Comparison of ENCODE assay signal across 32 cellular contexts in genomic region chr15:99348412-99348811, GRCh38.
"Had no signal": no experiment of that assay in that cellular context is flagged by ENCODE, and none has a peak within 500 bp of the region (broad histone marks: within the 10 kb centered on the region; RNA-seq: fewer than 3 reads in every experiment).

No MANE protein-coding gene starts in this region.

- H3K27ac Mint-ChIP-seq: activated CD4-positive, alpha-beta memory T cell treated with anti-CD3 and anti-CD28 coated beads for 36 hours; activated naive CD4-positive, alpha-beta T cell treated with anti-CD3 and anti-CD28 coated beads, Interleukin-2, amount 10 ng/mL, durations not matched to agents 7 days and 5 days; activated naive CD8-positive, alpha-beta T cell; activated naive CD8-positive, alpha-beta T cell treated with anti-CD3 and anti-CD28 coated beads, Interleukin-2, amount 50 U/mL, for 24 hours; activated T-helper 1 cell treated with anti-CD3 and anti-CD28 coated beads, Interleukin-12 subunit alpha, Interleukin-12 subunit beta, Interleukin-2, Interleukin-4 antibody, amounts not matched to agents 30 ng/mL and 10 ng/mL and 1 ng/mL, durations not matched to agents 14 hours and 24 hours and 36 hours; brain; T-helper 1 cell treated with Interleukin-12 subunit alpha and Interleukin-12 subunit beta and Interleukin-4 antibody, amounts not matched to agents 30 μg/mL and 1 μg/mL, for 36 hours; T-helper 2 cell treated with Interferon-gamma antibody and Interleukin-4, amounts not matched to agents 5 μg/mL and 100 μg/mL, for 36 hours had no signal

- H3K36me3 ChIP-seq: MG63, SJSA1 had no signal

- H3K4me2 ChIP-seq: SK-N-SH had no signal

- FAIRE-seq: bronchial epithelial cell, TTC549 had no signal

- ATAC-seq: activated naive CD8-positive, alpha-beta T cell treated with anti-CD3 and anti-CD28 coated beads, Interleukin-2, amount 50 U/mL, for 24 hours; activated T-cell treated with anti-CD3 and anti-CD28 coated beads, Interleukin-2, amount 50 U/mL, for 4 hours; PC-3 had no signal

- H3K27me3 Mint-ChIP-seq: activated CD4-positive, alpha-beta memory T cell treated with anti-CD3 and anti-CD28 coated beads for 36 hours; activated naive CD4-positive, alpha-beta T cell treated with anti-CD3 and anti-CD28 coated beads, Interleukin-2, amount 10 ng/mL, durations not matched to agents 7 days and 5 days; activated naive CD8-positive, alpha-beta T cell; activated naive CD8-positive, alpha-beta T cell treated with anti-CD3 and anti-CD28 coated beads, Interleukin-2, amount 50 U/mL, for 24 hours; brain had no signal

- H3K4me3 Mint-ChIP-seq: activated CD4-positive, alpha-beta memory T cell treated with anti-CD3 and anti-CD28 coated beads for 36 hours; activated naive CD4-positive, alpha-beta T cell treated with anti-CD3 and anti-CD28 coated beads, Interleukin-2, amount 10 ng/mL, durations not matched to agents 7 days and 5 days; activated naive CD8-positive, alpha-beta T cell; activated naive CD8-positive, alpha-beta T cell treated with anti-CD3 and anti-CD28 coated beads, Interleukin-2, amount 50 U/mL, for 24 hours; activated T-cell treated with anti-CD3 and anti-CD28 coated beads, Interleukin-2, amount 50 U/mL, for 4 hours; activated T-helper 1 cell treated with anti-CD3 and anti-CD28 coated beads, Interleukin-12 subunit alpha, Interleukin-12 subunit beta, Interleukin-2, Interleukin-4 antibody, amounts not matched to agents 30 ng/mL and 10 ng/mL and 1 ng/mL, durations not matched to agents 14 hours and 24 hours and 36 hours; brain; T-helper 1 cell treated with Interleukin-12 subunit alpha and Interleukin-12 subunit beta and Interleukin-4 antibody, amounts not matched to agents 30 μg/mL and 1 μg/mL, for 36 hours; T-helper 2 cell treated with Interferon-gamma antibody and Interleukin-4, amounts not matched to agents 5 μg/mL and 100 μg/mL, for 36 hours had no signal

- H3K9me3 ChIP-seq: Peyer's patch, SJSA1, SK-N-SH had no signal

- H3K27ac ChIP-seq: Peyer's patch, SJSA1 had no signal

- DNase-seq: activated CD4-positive, alpha-beta memory T cell treated with anti-CD3 and anti-CD28 coated beads for 36 hours; activated CD4-positive, alpha-beta T cell treated with anti-CD3 and anti-CD28 coated beads, Interleukin-2, amount 50 U/mL, for 1 hour; activated CD8-positive, alpha-beta memory T cell treated with anti-CD3 and anti-CD28 coated beads, Interleukin-2, amount 50 U/mL, for 4 hours; activated naive CD4-positive, alpha-beta T cell treated with anti-CD3 and anti-CD28 coated beads, Interleukin-2, amount 10 ng/mL, durations not matched to agents 7 days and 5 days; activated naive CD8-positive, alpha-beta T cell treated with anti-CD3 and anti-CD28 coated beads, Interleukin-2, amount 50 U/mL, for 24 hours; activated T-cell treated with anti-CD3 and anti-CD28 coated beads for 4 hours; activated T-cell treated with anti-CD3 and anti-CD28 coated beads, Interleukin-2, amount 50 U/mL, for 4 hours; anterior cingulate cortex; caudate nucleus; cerebellar nuclear complex; MG63; NCI-H1048; NCI-H1436 treated with DMSO at 0.1 percent for 48 hours; NCI-H1694 treated with DMSO at 0.1 percent for 48 hours; NCI-H2029 treated with DMSO at 0.1 percent for 48 hours; NCI-H2107; NCI-H2171; NCI-H510A treated with DMSO at 0.1 percent for 48 hours; NCI-H526 treated with DMSO at 0.1 percent for 48 hours; PC-3; Peyer's patch; RPMI8226; SHP77 treated with DMSO at 0.1 percent for 48 hours; SK-N-SH had no signal

- H3K4me1 ChIP-seq: Peyer's patch, SJSA1 had no signal

- H3K4me3 ChIP-seq: MG63, Peyer's patch, SJSA1 had no signal

- H3K9ac ChIP-seq: SK-N-SH had no signal

- H3K27me3 ChIP-seq: MG63, Peyer's patch, SJSA1 had no signal

- H3K9me3 Mint-ChIP-seq: activated CD4-positive, alpha-beta memory T cell treated with anti-CD3 and anti-CD28 coated beads for 36 hours; activated naive CD4-positive, alpha-beta T cell treated with anti-CD3 and anti-CD28 coated beads, Interleukin-2, amount 10 ng/mL, durations not matched to agents 7 days and 5 days; activated naive CD8-positive, alpha-beta T cell treated with anti-CD3 and anti-CD28 coated beads, Interleukin-2, amount 50 U/mL, for 24 hours; activated T-cell treated with anti-CD3 and anti-CD28 coated beads, Interleukin-2, amount 50 U/mL, for 4 hours; T-helper 1 cell treated with Interleukin-12 subunit alpha and Interleukin-12 subunit beta and Interleukin-4 antibody, amounts not matched to agents 30 μg/mL and 1 μg/mL, for 36 hours had no signal
